ENCODE assay signal across 8 cellular contexts in genomic region chr9:131668439-131669233, GRCh38.
DNase-seq lines count a peak whose midpoint lies in the region; ATAC-seq lines count a peak whose summit lies in the region.

No MANE protein-coding gene starts in this region.

- H3K4me1 Mint-ChIP-seq in IgD-negative memory B cell: peaks cover 75 to 84% (median 82%) of the 10 kb centered on the region in 3 donors
- peaks cover 93% of the 10 kb centered on the region for H3K4me1 Mint-ChIP-seq in activated CD4-positive, alpha-beta T cell treated with anti-CD3 and anti-CD28 coated beads for 36 hours
- H3K4me1 Mint-ChIP-seq in naive thymus-derived CD8-positive, alpha-beta T cell: peaks cover 38 to 95% (median 71%) of the 10 kb centered on the region in 4 donors

- H3K36me3 Mint-ChIP-seq in IgD-negative memory B cell: peaks cover 13% of the 10 kb centered on the region
- H3K36me3 Mint-ChIP-seq in activated CD4-positive, alpha-beta T cell treated with anti-CD3 and anti-CD28 coated beads for 36 hours (ENCODE audit: low read depth): peaks cover 23% of the 10 kb centered on the region
- no peaks in the 10 kb centered on the region for H3K36me3 Mint-ChIP-seq in naive thymus-derived CD8-positive, alpha-beta T cell

- DNase-seq in NCI-H2081 (lab: John Stamatoyannopoulos, UW): peak; percentile 56 to 59
- DNase-seq in NCI-H2081 treated with DMSO at 0.1 percent for 48 hours (lab: John Stamatoyannopoulos, UW): no peak
- DNase-seq in activated CD4-positive, alpha-beta T cell treated with anti-CD3 and anti-CD28 coated beads for 36 hours: peak; percentile 83
- DNase-seq in naive thymus-derived CD8-positive, alpha-beta T cell: peak; percentile 18 to 79 (median 46)
- peak; percentile 67 for DNase-seq in stromal cell of bone marrow (ENCODE audit: low read depth)
- no peak for DNase-seq in NCI-H524 (lab: John Stamatoyannopoulos, UW)

- POLR2A ChIA-PET in activated CD4-positive, alpha-beta T cell treated with anti-CD3 and anti-CD28 coated beads for 36 hours (lab: Charles Lee): interaction anchor here (0.6 to 4.7 kb wide), 10 partner anchors 9 to 575 kb away, joined by 3 to 27 read pairs (median 4); no protein-coding TSS in a partner anchor
- POLR2A ChIA-PET in naive thymus-derived CD8-positive, alpha-beta T cell (lab: Charles Lee): interaction anchor here (0.6 to 2.1 kb wide), 6 partner anchors 8 to 73 kb away, joined by 3 to 10 read pairs (median 4); no protein-coding TSS in a partner anchor

- no peaks in the 10 kb centered on the region for H3K9me3 Mint-ChIP-seq in IgD-negative memory B cell
- H3K9me3 Mint-ChIP-seq in activated CD4-positive, alpha-beta T cell treated with anti-CD3 and anti-CD28 coated beads for 36 hours (ENCODE audit: low read depth): no peaks in the 10 kb centered on the region
- no peaks in the 10 kb centered on the region for H3K9me3 Mint-ChIP-seq in naive thymus-derived CD8-positive, alpha-beta T cell

- intact Hi-C loops in activated CD4-positive, alpha-beta T cell treated with anti-CD3 and anti-CD28 coated beads for 36 hours (cut with DNase I, micrococcal nuclease): loop anchor here (1.0 to 10.0 kb wide), 15 partner anchors 10 to 1784 kb away; partner anchors contain the start of genes POMT1 (in 2 of the 2), FAM78A (in 1 of the 2), PRRC2B (in 1 of the 2) and SETX (in 1 of the 2)

- peaks cover 2% of the 10 kb centered on the region for H3K27me3 Mint-ChIP-seq in IgD-negative memory B cell
- no peaks in the 10 kb centered on the region for H3K27me3 Mint-ChIP-seq in activated CD4-positive, alpha-beta T cell treated with anti-CD3 and anti-CD28 coated beads for 36 hours
- H3K27me3 Mint-ChIP-seq in naive thymus-derived CD8-positive, alpha-beta T cell: no peaks in the 10 kb centered on the region

- peak overlapping the region; percentile 48 for H3K27ac ChIP-seq in cingulate gyrus (ENCODE audit: low read depth, low read length)

- peak overlapping the region; percentile 71 to 89 (median 88) for H3K4me3 Mint-ChIP-seq in IgD-negative memory B cell
- H3K4me3 Mint-ChIP-seq in activated CD4-positive, alpha-beta T cell treated with anti-CD3 and anti-CD28 coated beads for 36 hours: peak overlapping the region; percentile 54
- H3K4me3 Mint-ChIP-seq in naive thymus-derived CD8-positive, alpha-beta T cell: peak overlapping the region; percentile 60 to 89 (median 78)

- H3K27ac Mint-ChIP-seq in IgD-negative memory B cell: peak overlapping the region; percentile 92 to 100 (median 96)
- peak overlapping the region; percentile 96 for H3K27ac Mint-ChIP-seq in activated CD4-positive, alpha-beta T cell treated with anti-CD3 and anti-CD28 coated beads for 36 hours
- peak overlapping the region; percentile 92 to 99 (median 96) for H3K27ac Mint-ChIP-seq in naive thymus-derived CD8-positive, alpha-beta T cell

- peak; percentile 68 for ATAC-seq in activated CD4-positive, alpha-beta T cell treated with anti-CD3 and anti-CD28 coated beads for 36 hours
- ATAC-seq in naive thymus-derived CD8-positive, alpha-beta T cell: peak; percentile 71 to 83

- CTCF ChIA-PET in activated CD4-positive, alpha-beta T cell treated with anti-CD3 and anti-CD28 coated beads for 36 hours (lab: Charles Lee): interaction anchor here (0.6 to 2.2 kb wide), 9 partner anchors 9 to 80 kb away, joined by 3 to 20 read pairs (median 4); no protein-coding TSS in a partner anchor

Comparison
In these comparisons a context has a peak if more than half of its experiments do, and no peak if none do; other contexts are left out.
1. DNase-seq: peak in NCI-H2081 (2 of 2), activated CD4-positive, alpha-beta T cell treated with anti-CD3 and anti-CD28 coated beads for 36 hours (single experiment), naive thymus-derived CD8-positive, alpha-beta T cell (10 of 10) and stromal cell of bone marrow (single experiment); none in NCI-H2081 treated with DMSO at 0.1 percent for 48 hours (single experiment) and NCI-H524 (0 of 2).
2. Peak in every context shown above with its lines, with median percentiles within 50 percentile points of each other: H3K27ac Mint-ChIP-seq and H3K4me3 Mint-ChIP-seq.